In the genomic region with DNA sequence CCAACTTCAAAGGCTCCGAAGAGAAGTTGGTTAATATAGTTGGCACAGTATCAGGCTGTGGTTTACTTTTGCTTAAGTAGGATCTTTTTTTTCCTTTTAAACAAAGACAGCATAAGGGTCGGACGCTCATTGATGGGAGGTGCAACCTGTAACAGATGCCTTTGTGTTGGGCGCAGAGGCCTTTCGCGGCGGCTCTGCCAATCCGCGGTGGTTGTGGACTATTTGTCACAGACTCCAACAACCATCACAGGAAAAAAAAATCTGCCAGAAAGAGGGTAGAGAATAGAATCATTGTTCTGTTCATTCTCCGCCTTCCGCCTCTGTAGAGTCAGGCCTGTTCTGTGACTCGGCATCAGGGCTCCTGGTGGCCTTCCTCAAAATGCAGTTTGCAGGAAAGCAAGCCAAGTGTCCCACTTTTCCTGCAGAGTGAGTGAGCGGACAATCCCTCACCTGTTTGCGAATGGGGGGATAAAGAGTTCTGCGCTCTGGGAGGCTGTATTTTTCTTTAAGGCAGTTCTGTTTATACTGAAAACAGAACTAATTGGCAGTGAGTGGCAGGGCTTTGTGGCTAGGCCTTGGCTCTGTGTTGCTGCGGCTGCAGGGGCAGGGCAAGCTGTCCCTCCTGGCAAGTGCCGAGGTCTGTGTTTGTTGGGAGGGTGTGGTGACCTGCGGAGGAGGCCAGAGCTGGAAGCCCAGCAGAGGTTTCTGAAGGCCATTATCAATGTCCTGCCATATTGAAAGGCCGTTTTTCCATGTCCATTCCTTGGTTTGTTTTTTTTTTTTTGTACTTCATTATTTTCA, we compare ENCODE assay signal across 17 cellular contexts.
DNase-seq lines count a peak whose midpoint lies in the region; ATAC-seq, FAIRE-seq and TF ChIP-seq lines count a peak whose summit lies in the region.
"Had no signal": no experiment of that assay in that cellular context is flagged by ENCODE, and none has a peak within 500 bp of the region (broad histone marks: within the 10 kb centered on the region; RNA-seq: fewer than 3 reads in every experiment).

No MANE protein-coding gene starts in this region.

- no peaks in the 10 kb centered on the region for H3K4me1 Mint-ChIP-seq in osteocyte (ENCODE audit: unreplicated experiment)
- H3K4me1 Mint-ChIP-seq: IgD-negative memory B cell had no signal

- TF ChIP-seq CTCF in osteocyte (IDR thresholded peaks at IDR 0.05) (no peak), HepG2 (CRISPR knock-in tag; IDR thresholded peaks at IDR 0.05) (no peak)

- H3K27ac Mint-ChIP-seq in osteocyte (ENCODE audit: unreplicated experiment) = no peak overlapping the region
- H3K27ac Mint-ChIP-seq: IgD-negative memory B cell had no signal

- peaks cover 0 to 3% of the 10 kb centered on the region in 2 donors for H3K9me3 ChIP-seq in esophagus (ENCODE audit: control insufficient read depth in 2 of 2, insufficient read depth in 1 of 2, low read depth in 1 of 2, low read length in 1 of 2)
- no peaks in the 10 kb centered on the region for H3K9me3 ChIP-seq in HepG2 (ENCODE audit: low read length)
- H3K9me3 ChIP-seq: Caco-2 had no signal

- no peak for FAIRE-seq in HepG2 (lab: Jason Lieb, UNC)
- FAIRE-seq: TTC549 had no signal

- in situ Hi-C loops in HepG2 (cut with HindIII; ENCODE audit: extremely low pct_ligation_motif_present, low pct_unique_long_range_greater_than_20kb) = no loop called here

- no peaks in the 10 kb centered on the region for H3K36me3 Mint-ChIP-seq in osteocyte (ENCODE audit: unreplicated experiment)

- H2AFZ ChIP-seq in HepG2 (ENCODE audit: low read length) = no peak overlapping the region
- H2AFZ ChIP-seq: PC-9 had no signal

- no peak overlapping the region for H3K4me3 Mint-ChIP-seq in osteocyte (ENCODE audit: unreplicated experiment)
- H3K4me3 Mint-ChIP-seq: activated T-cell treated with anti-CD3 and anti-CD28 coated beads, Interleukin-2, amount 50 U/mL, for 4 hours; IgD-negative memory B cell had no signal

- H3K4me2 ChIP-seq in HepG2 (ENCODE audit: low read depth, low read length) = no peak overlapping the region
- H3K4me2 ChIP-seq: PC-9 had no signal

- no peak for TF ChIP-seq RAD21 in HepG2 (CRISPR knock-in tag; IDR thresholded peaks at IDR 0.05)

- H3K4me1 ChIP-seq in esophagus (ENCODE audit: control insufficient read depth in 2 of 2, insufficient read depth in 2 of 2, low read length in 1 of 2) (peaks cover 0 to 11% of the 10 kb centered on the region in 2 donors), HepG2 (ENCODE audit: insufficient read depth, low read length) (no peaks in the 10 kb centered on the region)
- H3K4me1 ChIP-seq: Caco-2 had no signal

- DNase-seq in DMS79 (lab: John Stamatoyannopoulos, UW) (peak; percentile 78), NCI-H2029 treated with DMSO at 0.1 percent for 48 hours (lab: John Stamatoyannopoulos, UW) (peak; percentile 91), occipital lobe (lab: John Stamatoyannopoulos, UW) (peak; percentile 30), osteocyte (ENCODE audit: extremely low spot score, unreplicated experiment) (no peak), NCI-H1092 treated with DMSO at 0.1 percent for 48 hours (lab: John Stamatoyannopoulos, UW) (no peak), GDM1 (lab: John Stamatoyannopoulos, UW) (no peak), HepG2 (ENCODE audit: low spot score) (no peak)
- DNase-seq: activated CD4-positive, alpha-beta T cell treated with anti-CD3 and anti-CD28 coated beads, Interleukin-2, amount 50 U/mL, for 1 hour; activated T-cell treated with anti-CD3 and anti-CD28 coated beads, Interleukin-2, amount 50 U/mL, for 4 hours; Caco-2; kidney glomerular epithelial cell; NCI-H524 treated with DMSO at 0.1 percent for 48 hours; PC-9; stimulated activated CD4-positive, alpha-beta T cell treated with anti-CD3 and anti-CD28 coated beads, Interleukin-15, amount 100 ng/mL, for 24 hours had no signal

- H3K27ac ChIP-seq in esophagus (ENCODE audit: low read depth in 2 of 2, low read length in 1 of 2) (peak overlapping the region; percentile 44 to 54), HepG2 (ENCODE audit: extremely low read length, insufficient read depth, low read length) (no peak overlapping the region)
- H3K27ac ChIP-seq: PC-9 had no signal

- POLR2A ChIA-PET in HepG2 (lab: Yijun Ruan, JAX) = no interaction called here

- peaks cover 7% of the 10 kb centered on the region for H3K9me3 Mint-ChIP-seq in osteocyte (ENCODE audit: unreplicated experiment)
- H3K9me3 Mint-ChIP-seq: activated T-cell treated with anti-CD3 and anti-CD28 coated beads, Interleukin-2, amount 50 U/mL, for 4 hours had no signal

- BruUV-seq in HepG2 (replicated peaks; lab: Mats Ljungman, UMichigan) = no TSS peak

- WGBS in esophagus, 2 donors = 57 to 59% methylated on average over 19 of the region's 19 CpGs
- WGBS in HepG2 (ENCODE audit: low lambda C conversion rate) = 49% methylated on average over 17 of the region's 19 CpGs

- H3K36me3 ChIP-seq in esophagus (ENCODE audit: control insufficient read depth in 2 of 2, insufficient read depth in 2 of 2, low read length in 1 of 2) (no peaks in the 10 kb centered on the region), HepG2 (replicated peaks in 1 of 2; ENCODE audit: control insufficient read depth in 1 of 2, insufficient read depth in 2 of 2, low read length in 2 of 2) (no peaks in the 10 kb centered on the region)

- H3K4me3 ChIP-seq in esophagus (ENCODE audit: low read depth in 1 of 2, low read length in 2 of 2) = no peak overlapping the region
- H3K4me3 ChIP-seq in HepG2 (replicated peaks in 1 of 3; ENCODE audit: insufficient read depth in 1 of 3, low read depth in 2 of 3, low read length in 3 of 3) = no peak overlapping the region
- H3K4me3 ChIP-seq: PC-9 had no signal

- CTCF ChIA-PET in HepG2 (lab: Yijun Ruan, JAX; ENCODE audit: low intra/inter-chr PET ratio, low total read pairs) = no interaction called here

- no peak for ATAC-seq in HepG2
- ATAC-seq: activated T-cell treated with anti-CD3 and anti-CD28 coated beads, Interleukin-2, amount 50 U/mL, for 4 hours had no signal

- H3K27me3 ChIP-seq in esophagus (ENCODE audit: control insufficient read depth in 1 of 2, insufficient read depth in 2 of 2, low read length in 2 of 2) = no peaks in the 10 kb centered on the region
- H3K27me3 ChIP-seq in HepG2 (ENCODE audit: control insufficient read depth in 1 of 2, insufficient read depth in 2 of 2, low read length in 2 of 2) = 0 out of 5 replicates have a peak, but pooled peaks cover 0 to 7% of the 10 kb centered on the region in 2 experiments

- H4K20me1 ChIP-seq in HepG2 (ENCODE audit: insufficient read depth, low read length) = no peaks in the 10 kb centered on the region

- no peaks in the 10 kb centered on the region for H3K27me3 Mint-ChIP-seq in osteocyte (ENCODE audit: unreplicated experiment)
- H3K27me3 Mint-ChIP-seq: IgD-negative memory B cell had no signal

- intact Hi-C loops in HepG2 (cut with micrococcal nuclease; ENCODE audit: unreplicated experiment) = no loop called here

- no peaks in the 10 kb centered on the region for H3K79me2 ChIP-seq in HepG2 (ENCODE audit: insufficient read depth, low read length)

- TF ChIP-seq EP300 in HepG2 (IDR thresholded peaks at IDR 0.05; ENCODE audit: low read depth in 2 of 2, low read length in 2 of 2) = no peak
- TF ChIP-seq EP300 in HepG2 (CRISPR knock-in tag; IDR thresholded peaks at IDR 0.05; ENCODE audit: borderline replicate concordance) = no peak

- no peak overlapping the region for H3K9ac ChIP-seq in HepG2 (ENCODE audit: insufficient read depth, low read depth, low read length)

- TF ChIP-seq POLR2A in HepG2 (IDR thresholded peaks at IDR 0.05; ENCODE audit: insufficient read depth in 1 of 2, low read depth in 2 of 2, low read length in 2 of 2) = no peak

TF ChIP-seq in HepG2, 621 proteins besides CTCF, POLR2A, EP300 and RAD21:
- TF ChIP-seq RNF2 (conservative IDR thresholded peaks at IDR 0.05; ENCODE audit: low read depth) (no peak), CREB1 (IDR thresholded peaks at IDR 0.05) (no peak), CREB1 (CRISPR knock-in tag; IDR thresholded peaks at IDR 0.05) (no peak), ZNF225 (CRISPR knock-in tag; IDR thresholded peaks at IDR 0.05) (no peak), DNMT1 (CRISPR knock-in tag; IDR thresholded peaks at IDR 0.05) (no peak), CHD4 (IDR thresholded peaks at IDR 0.05; ENCODE audit: borderline replicate concordance, low read length) (no peak), ZNF703 (CRISPR knock-in tag; IDR thresholded peaks at IDR 0.05; ENCODE audit: borderline replicate concordance) (no peak), YEATS4 (CRISPR knock-in tag; IDR thresholded peaks at IDR 0.05; ENCODE audit: borderline replicate concordance) (no peak), SOX13 (IDR thresholded peaks at IDR 0.05) (no peak), SOX13 (CRISPR knock-in tag; conservative IDR thresholded peaks at IDR 0.05 in 1 of 2, IDR thresholded peaks at IDR 0.05 in 1 of 2) (no peak)

Comparison
In these comparisons a context has a peak if more than half of its experiments do, and no peak if none do; other contexts are left out.
1. DNase-seq: peak in DMS79 (single experiment), NCI-H2029 treated with DMSO at 0.1 percent for 48 hours (single experiment) and occipital lobe (single experiment); none in osteocyte (single experiment), NCI-H1092 treated with DMSO at 0.1 percent for 48 hours (single experiment), GDM1 (single experiment) and HepG2 (single experiment).